9 cellular contexts compared by ENCODE assay signal in the genomic region with DNA sequence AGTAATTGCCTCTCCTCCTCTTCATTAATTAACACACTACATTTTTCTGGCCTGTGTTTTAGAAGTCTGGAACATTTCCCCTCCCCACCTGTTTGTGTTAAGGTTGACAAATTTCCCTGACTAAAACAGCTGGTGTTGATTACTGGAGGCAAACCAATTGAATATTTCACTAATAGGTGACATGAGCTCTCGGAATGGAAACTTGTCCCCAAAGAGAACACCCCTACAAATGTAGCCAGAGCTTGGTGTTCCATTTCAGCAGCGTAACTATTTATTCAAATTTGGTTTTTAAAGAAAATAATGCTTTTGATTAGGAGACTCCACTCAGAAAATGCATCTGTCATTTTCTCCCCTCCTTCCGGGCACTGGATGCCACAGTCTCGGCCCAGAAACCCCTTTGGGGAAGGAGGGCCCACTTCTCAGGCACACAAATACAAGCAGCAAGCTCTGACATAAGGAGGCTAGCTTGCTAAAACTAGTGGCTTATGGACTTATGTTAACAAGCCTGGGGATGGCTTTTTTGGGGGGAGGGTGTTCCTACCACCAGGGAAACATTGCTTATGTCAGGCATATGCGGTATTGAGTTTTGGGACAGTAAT. TPM values are rescaled to one million over a fixed set of nuclear protein-coding genes. Genes with fewer than 3 reads are reported as not detected.
DNase-seq lines count a peak whose midpoint lies in the region; ATAC-seq and TF ChIP-seq lines count a peak whose summit lies in the region.
"Had no signal": no experiment of that assay in that cellular context is flagged by ENCODE, and none has a peak within 500 bp of the region (broad histone marks: within the 10 kb centered on the region; RNA-seq: fewer than 3 reads in every experiment).

No MANE protein-coding gene starts in this region.

- H3K36me3 ChIP-seq in IMR-90 (ENCODE audit: control insufficient read depth, insufficient read depth, low read length), result no peaks in the 10 kb centered on the region
- no peaks in the 10 kb centered on the region for H3K36me3 ChIP-seq in brain microvascular endothelial cell (replicated peaks)

- H3K79me1 ChIP-seq in IMR-90 (ENCODE audit: low read depth in 1 of 2, low read length in 2 of 2), result peaks cover 0 to 12% of the 10 kb centered on the region in 2 experiments

- H2BK5ac ChIP-seq in IMR-90 (ENCODE audit: low read depth, low read length, poor library complexity, severe bottlenecking), result no peak overlapping the region

- no peak overlapping the region for H2BK120ac ChIP-seq in IMR-90 (ENCODE audit: low read depth, low read length)

- BruUV-seq in IMR-90 (replicated peaks; lab: Mats Ljungman, UMichigan), result no TSS peak

- no peak for ATAC-seq in IMR-90 (ENCODE audit: low read depth)

- no peaks in the 10 kb centered on the region for H3K9me3 ChIP-seq in IMR-90 (ENCODE audit: control insufficient read depth, insufficient read depth, low read length)

- no peak overlapping the region for H2BK20ac ChIP-seq in IMR-90 (ENCODE audit: low read depth, low read length)

- peak overlapping the region; percentile 99 for H3K4me3 Mint-ChIP-seq in osteocyte (ENCODE audit: unreplicated experiment)
- H3K4me3 Mint-ChIP-seq in activated CD4-positive, alpha-beta memory T cell treated with anti-CD3 and anti-CD28 coated beads, Interleukin-2, amount 10 ng/mL, durations not matched to agents 7 days and 5 days, result no peak overlapping the region

- H3K9ac ChIP-seq in IMR-90 (ENCODE audit: low read depth, low read length), result no peak overlapping the region
- H3K9ac ChIP-seq: parathyroid adenoma had no signal

- H2AK5ac ChIP-seq in IMR-90 (ENCODE audit: low read depth, low read length), result no peak overlapping the region

- no peak overlapping the region for H2AK9ac ChIP-seq in IMR-90 (replicated peaks; ENCODE audit: low read depth, low read length, poor library complexity)

- H3K27ac ChIP-seq in IMR-90 (ENCODE audit: insufficient read depth, low read length), result no peak overlapping the region
- H3K27ac ChIP-seq in brain microvascular endothelial cell, result no peak overlapping the region
- H3K27ac ChIP-seq: parathyroid adenoma had no signal

- no peak for TF ChIP-seq POLR2A in IMR-90 (IDR thresholded peaks at IDR 0.05; ENCODE audit: low read depth, low read length)

- no peak overlapping the region for H3K23ac ChIP-seq in IMR-90 (ENCODE audit: low read depth, low read length)

- no peak overlapping the region for H2AFZ ChIP-seq in IMR-90 (replicated peaks; ENCODE audit: low read length, poor library complexity)

- TF ChIP-seq RAD21 in IMR-90 (IDR thresholded peaks at IDR 0.05; ENCODE audit: low read length), result no peak

- POLR2A ChIA-PET in IMR-90 (lab: Charles Lee; ENCODE audit: unreplicated experiment), result no interaction called here
- POLR2A ChIA-PET in activated CD4-positive, alpha-beta memory T cell treated with anti-CD3 and anti-CD28 coated beads, Interleukin-2, amount 10 ng/mL, durations not matched to agents 7 days and 5 days (lab: Charles Lee), result no interaction called here

- H3K27me3 ChIP-seq in IMR-90 (ENCODE audit: control insufficient read depth, insufficient read depth, low read length) (0 out of 2 replicates have a peak, but pooled peaks cover 2% of the 10 kb centered on the region), brain microvascular endothelial cell (replicated peaks) (peaks cover 2% of the 10 kb centered on the region)

- no peak overlapping the region for H4K8ac ChIP-seq in IMR-90 (ENCODE audit: low read depth in 2 of 2, low read length in 2 of 2)

- CTCF ChIA-PET in IMR-90 (lab: Yijun Ruan, JAX), result interaction anchor here (0.8 to 4.0 kb wide), 2 partner anchors 189 to 272 kb away, joined by 3 to 33 read pairs; no protein-coding TSS in a partner anchor
- CTCF ChIA-PET in activated CD4-positive, alpha-beta memory T cell treated with anti-CD3 and anti-CD28 coated beads, Interleukin-2, amount 10 ng/mL, durations not matched to agents 7 days and 5 days (lab: Charles Lee), result no interaction called here

- no CpG with 5 or more reads among the region's 5 CpGs for WGBS in IMR-90 (ENCODE audit: extremely low coverage in 2 of 2, insufficient read length in 1 of 2), 2 experiments

- peaks cover 4% of the 10 kb centered on the region for H3K4me1 ChIP-seq in IMR-90 (ENCODE audit: control insufficient read depth, insufficient read depth, low read length)
- H3K4me1 ChIP-seq: parathyroid adenoma had no signal

- no peaks in the 10 kb centered on the region; the same call in 1 of the 2 replicates for H4K20me1 ChIP-seq in IMR-90 (ENCODE audit: insufficient read depth, low read length)

- peak overlapping the region; percentile 81 for H3K4me3 ChIP-seq in AG10803 (ENCODE audit: low read length)
- H3K4me3 ChIP-seq in IMR-90 (ENCODE audit: insufficient read depth, low read depth, low read length), result peak overlapping the region; percentile 97; the same call in 1 of the 2 replicates
- peak overlapping the region; percentile 23 for H3K4me3 ChIP-seq in epithelial cell of proximal tubule (ENCODE audit: low read depth, low read length)
- H3K4me3 ChIP-seq in brain microvascular endothelial cell (ENCODE audit: low read depth, low read length), result no peak overlapping the region

- no peaks in the 10 kb centered on the region for H3K9me1 ChIP-seq in IMR-90 (ENCODE audit: insufficient read depth, low read length)

- no peaks in the 10 kb centered on the region for H3K9me3 Mint-ChIP-seq in osteocyte (ENCODE audit: unreplicated experiment)
- no peaks in the 10 kb centered on the region for H3K9me3 Mint-ChIP-seq in activated CD4-positive, alpha-beta memory T cell treated with anti-CD3 and anti-CD28 coated beads, Interleukin-2, amount 10 ng/mL, durations not matched to agents 7 days and 5 days

- no peak overlapping the region for H4K5ac ChIP-seq in IMR-90 (ENCODE audit: low read depth, low read length)

- H3K18ac ChIP-seq in IMR-90 (ENCODE audit: low read depth, low read length), result no peak overlapping the region

- no peak for TF ChIP-seq CTCF in AG10803 (conservative IDR thresholded peaks at IDR 0.05; ENCODE audit: low read length)
- TF ChIP-seq CTCF in IMR-90 (conservative IDR thresholded peaks at IDR 0.05; ENCODE audit: low read depth, low read length), result no peak
- no peak for TF ChIP-seq CTCF in epithelial cell of proximal tubule (conservative IDR thresholded peaks at IDR 0.05; ENCODE audit: low read depth, low read length)
- TF ChIP-seq CTCF in osteocyte (IDR thresholded peaks at IDR 0.05), result no peak
- no peak for TF ChIP-seq CTCF in brain microvascular endothelial cell (IDR thresholded peaks at IDR 0.05; ENCODE audit: low read depth, low read length, missing control alignments)

- peaks cover 44% of the 10 kb centered on the region for H3K4me1 Mint-ChIP-seq in osteocyte (ENCODE audit: unreplicated experiment)
- peaks cover 10% of the 10 kb centered on the region for H3K4me1 Mint-ChIP-seq in activated CD4-positive, alpha-beta memory T cell treated with anti-CD3 and anti-CD28 coated beads, Interleukin-2, amount 10 ng/mL, durations not matched to agents 7 days and 5 days

- H3K36me3 Mint-ChIP-seq in osteocyte (ENCODE audit: unreplicated experiment), result peaks cover 7% of the 10 kb centered on the region
- no peaks in the 10 kb centered on the region for H3K36me3 Mint-ChIP-seq in activated CD4-positive, alpha-beta memory T cell treated with anti-CD3 and anti-CD28 coated beads, Interleukin-2, amount 10 ng/mL, durations not matched to agents 7 days and 5 days (ENCODE audit: low read depth)

- intact Hi-C loops in IMR-90 (cut with micrococcal nuclease), result loop anchor here (5.0 kb wide), 3 partner anchors 189 to 759 kb away; partner anchors contain the start of gene SCOC

- no peak overlapping the region for H3K56ac ChIP-seq in IMR-90 (ENCODE audit: extremely low read depth, insufficient read depth, low read length)

- no peak overlapping the region for H3K4ac ChIP-seq in IMR-90 (ENCODE audit: low read depth, low read length)

- no peak overlapping the region for H3K14ac ChIP-seq in IMR-90 (replicated peaks; ENCODE audit: low read depth, low read length)

- in situ Hi-C loops in IMR-90 (cut with MboI; ENCODE audit: low sequenced_read_pairs), result loop anchor here (5.0 to 25.0 kb wide), 2 partner anchors 269 to 769 kb away; partner anchors contain the start of gene SCOC
- in situ Hi-C loops in brain microvascular endothelial cell (cut with HindIII; ENCODE audit: low pct_ligation_motif_present, low sequenced_read_pairs), result loop anchor here (25.0 kb wide), 1 partner anchor 244 kb away; no protein-coding TSS in a partner anchor

- peak overlapping the region; percentile 90 for H3K27ac Mint-ChIP-seq in osteocyte (ENCODE audit: unreplicated experiment)
- no peak overlapping the region for H3K27ac Mint-ChIP-seq in activated CD4-positive, alpha-beta memory T cell treated with anti-CD3 and anti-CD28 coated beads, Interleukin-2, amount 10 ng/mL, durations not matched to agents 7 days and 5 days

- peaks cover 9% of the 10 kb centered on the region for H3K27me3 Mint-ChIP-seq in osteocyte (ENCODE audit: unreplicated experiment)
- peaks cover 64% of the 10 kb centered on the region for H3K27me3 Mint-ChIP-seq in activated CD4-positive, alpha-beta memory T cell treated with anti-CD3 and anti-CD28 coated beads, Interleukin-2, amount 10 ng/mL, durations not matched to agents 7 days and 5 days

- H2BK15ac ChIP-seq in IMR-90 (ENCODE audit: low read depth, low read length), result no peak overlapping the region

- peak overlapping the region; percentile 91 for H3K4me2 ChIP-seq in IMR-90 (ENCODE audit: low read depth, low read length)

- DNase-seq in AG10803 (ENCODE audit: low read depth) (no peak), IMR-90 (no peak), epithelial cell of proximal tubule (ENCODE audit: low read depth) (no peak), osteocyte (ENCODE audit: extremely low spot score, unreplicated experiment) (no peak), brain microvascular endothelial cell (no peak), NOMO-1 treated with DMSO at 0.1 percent for 48 hours (lab: John Stamatoyannopoulos, UW; ENCODE audit: unreplicated experiment) (no peak)
- no peak for DNase-seq in activated CD4-positive, alpha-beta memory T cell treated with anti-CD3 and anti-CD28 coated beads, Interleukin-2, amount 10 ng/mL, durations not matched to agents 7 days and 5 days
- no peak for DNase-seq in activated CD4-positive, alpha-beta T cell treated with anti-CD3 and anti-CD28 coated beads, Interleukin-2, amount 50 U/mL, for 1 hour

- H4K91ac ChIP-seq in IMR-90 (ENCODE audit: insufficient read depth, low read depth, low read length), result no peak overlapping the region

- dilution Hi-C loops in IMR-90 (cut with HindIII; ENCODE audit: low sequenced_read_pairs, unreplicated experiment), result loop anchor here (25.0 kb wide), 1 partner anchor 244 kb away; no protein-coding TSS in a partner anchor

TF ChIP-seq in IMR-90, 13 proteins besides CTCF, POLR2A, EP300 and RAD21 (continues in another document):
- TF ChIP-seq CEBPB (IDR thresholded peaks at IDR 0.05; ENCODE audit: low read depth, low read length) (no peak), FOS (IDR thresholded peaks at IDR 0.05; ENCODE audit: low read depth, low read length) (no peak)

RNA-seq across cellular contexts. Expression of gene RNF150, which starts 2.2 kb away (rescaled TPM):
- total RNA-seq in IMR-90 (2012; rRNA removed) (10.6 and 18.1 TPM in 2 replicates), epithelial cell of proximal tubule (0.58 and 0.69 TPM in 2 replicates), osteocyte (56.2 and 56.5 TPM in 2 replicates)
- 6.2 and 6.6 TPM in 2 replicates for polyA plus RNA-seq in IMR-90 (2012; rRNA removed)
- 3.6 and 8.7 TPM in 2 replicates for polyA plus RNA-seq in IMR-90 (2012; cell fraction: cytosol; rRNA removed)
- 5.9 and 7.3 TPM in 2 replicates for polyA plus RNA-seq in IMR-90 (2012; cell fraction: nucleus; rRNA removed; ENCODE audit: low replicate concordance)
- total RNA-seq in activated CD4-positive, alpha-beta memory T cell treated with anti-CD3 and anti-CD28 coated beads, Interleukin-2, amount 10 ng/mL, durations not matched to agents 7 days and 5 days, result not detected
